ENCODE assay signal across 27 cellular contexts in the genomic region with DNA sequence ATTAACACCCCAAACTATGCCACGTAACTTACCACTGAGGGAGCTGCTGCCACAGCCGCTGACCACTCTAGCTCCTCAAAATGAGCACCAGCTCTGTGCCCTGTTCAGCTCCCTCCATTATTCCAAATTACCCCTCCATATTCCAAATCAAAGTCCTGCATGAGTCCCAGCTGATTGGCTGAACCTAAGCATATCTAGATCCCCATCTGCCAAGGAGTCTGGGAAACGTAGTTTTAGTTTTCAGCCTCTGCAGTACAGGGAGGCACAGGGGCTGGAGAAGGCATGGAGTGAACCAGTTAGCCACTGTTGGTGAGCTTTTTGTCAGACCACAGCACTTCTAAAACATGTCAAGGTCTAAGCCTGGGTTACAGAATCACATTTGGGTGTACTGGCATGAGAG. TPM values are rescaled to one million over a fixed set of nuclear protein-coding genes. Genes with fewer than 3 reads are reported as not detected.
"Had no signal": no experiment of that assay in that cellular context is flagged by ENCODE, and none has a peak within 500 bp of the region (broad histone marks: within the 10 kb centered on the region; RNA-seq: fewer than 3 reads in every experiment).

No MANE protein-coding gene starts in this region.

- DNase-seq: activated CD4-positive, alpha-beta T cell treated with anti-CD3 and anti-CD28 coated beads for 1 hour; activated CD4-positive, alpha-beta T cell treated with anti-CD3 and anti-CD28 coated beads, Interleukin-2, amount 50 U/mL, for 1 hour; activated CD8-positive, alpha-beta T cell treated with anti-CD3 and anti-CD28 coated beads, Interleukin-2, amount 10 ng/mL, durations not matched to agents 7 days and 5 days; activated gamma-delta T cell treated with Interleukin-2 at 50 U/mL for 16 hours; anterior cingulate cortex; body of pancreas; cortex of kidney; foreskin melanocyte; immature natural killer cell; left lung; naive thymus-derived CD8-positive, alpha-beta T cell; pancreas; right cardiac atrium; stimulated activated CD4-positive, alpha-beta T cell treated with anti-CD3 and anti-CD28 coated beads, Interleukin-12 subunit alpha, Interleukin-12 subunit beta, amount 100 ng/mL, for 4 hours; stimulated activated naive CD8-positive, alpha-beta T cell treated with anti-CD3 and anti-CD28 coated beads, Interleukin-15, amount 100 ng/mL, for 72 hours had no signal

- FAIRE-seq: pancreas had no signal

- H3K27ac ChIP-seq: cardiac muscle cell, left lung, suprapubic skin, tibial nerve had no signal

- H3K4me3 Mint-ChIP-seq: activated CD8-positive, alpha-beta T cell treated with anti-CD3 and anti-CD28 coated beads, Interleukin-2, amount 10 ng/mL, durations not matched to agents 7 days and 5 days; activated naive CD4-positive, alpha-beta T cell treated with anti-CD3 and anti-CD28 coated beads, Interleukin-2, amount 50 U/mL, for 24 hours; activated T-helper 1 cell treated with anti-CD3 and anti-CD28 coated beads, Interleukin-12 subunit alpha, Interleukin-12 subunit beta, Interleukin-2, Interleukin-4 antibody, amounts not matched to agents 30 ng/mL and 10 ng/mL and 1 ng/mL, durations not matched to agents 14 hours and 24 hours and 36 hours; immature natural killer cell; naive thymus-derived CD8-positive, alpha-beta T cell; stimulated activated effector memory CD8-positive, alpha-beta T cell treated with anti-CD3 and anti-CD28 coated beads, Interleukin-12 subunit alpha, Interleukin-12 subunit beta, amount 100 ng/mL, for 72 hours; stimulated activated naive CD8-positive, alpha-beta T cell treated with anti-CD3 and anti-CD28 coated beads, Interleukin-15, amount 100 ng/mL, for 72 hours; T-helper 2 cell treated with Interferon-gamma antibody and Interleukin-4, amounts not matched to agents 5 μg/mL and 100 μg/mL, for 36 hours had no signal

- H3K9me3 Mint-ChIP-seq: activated naive CD4-positive, alpha-beta T cell treated with anti-CD3 and anti-CD28 coated beads, Interleukin-2, amount 50 U/mL, for 24 hours; activated T-helper 1 cell treated with anti-CD3 and anti-CD28 coated beads, Interleukin-12 subunit alpha, Interleukin-12 subunit beta, Interleukin-2, Interleukin-4 antibody, amounts not matched to agents 30 ng/mL and 10 ng/mL and 1 ng/mL, durations not matched to agents 14 hours and 24 hours and 36 hours; immature natural killer cell; stimulated activated effector memory CD8-positive, alpha-beta T cell treated with anti-CD3 and anti-CD28 coated beads, Interleukin-12 subunit alpha, Interleukin-12 subunit beta, amount 100 ng/mL, for 72 hours; stimulated activated naive CD8-positive, alpha-beta T cell treated with anti-CD3 and anti-CD28 coated beads, Interleukin-15, amount 100 ng/mL, for 72 hours; T-helper 2 cell treated with Interferon-gamma antibody and Interleukin-4, amounts not matched to agents 5 μg/mL and 100 μg/mL, for 36 hours had no signal

- H3K36me3 ChIP-seq: cardiac muscle cell, left lung, pancreas, suprapubic skin, tibial nerve had no signal

- H3K27me3 ChIP-seq: body of pancreas, cardiac muscle cell, left lung, pancreas, suprapubic skin, tibial nerve had no signal

- H3K9me3 ChIP-seq: body of pancreas, left lung, pancreas, suprapubic skin had no signal

- H3K27ac Mint-ChIP-seq: activated CD8-positive, alpha-beta T cell treated with anti-CD3 and anti-CD28 coated beads, Interleukin-2, amount 10 ng/mL, durations not matched to agents 7 days and 5 days; activated naive CD4-positive, alpha-beta T cell treated with anti-CD3 and anti-CD28 coated beads, Interleukin-2, amount 50 U/mL, for 24 hours; activated T-helper 1 cell treated with anti-CD3 and anti-CD28 coated beads, Interleukin-12 subunit alpha, Interleukin-12 subunit beta, Interleukin-2, Interleukin-4 antibody, amounts not matched to agents 30 ng/mL and 10 ng/mL and 1 ng/mL, durations not matched to agents 14 hours and 24 hours and 36 hours; immature natural killer cell; naive thymus-derived CD8-positive, alpha-beta T cell; stimulated activated effector memory CD8-positive, alpha-beta T cell treated with anti-CD3 and anti-CD28 coated beads, Interleukin-12 subunit alpha, Interleukin-12 subunit beta, amount 100 ng/mL, for 72 hours; stimulated activated naive CD8-positive, alpha-beta T cell treated with anti-CD3 and anti-CD28 coated beads, Interleukin-15, amount 100 ng/mL, for 72 hours; T-helper 2 cell treated with Interferon-gamma antibody and Interleukin-4, amounts not matched to agents 5 μg/mL and 100 μg/mL, for 36 hours had no signal

- H3K36me3 Mint-ChIP-seq: naive thymus-derived CD8-positive, alpha-beta T cell had no signal

- H3K4me3 ChIP-seq: body of pancreas, cardiac muscle cell, left lung, pancreas, suprapubic skin, tibial nerve had no signal

- H3K27me3 Mint-ChIP-seq: activated naive CD4-positive, alpha-beta T cell treated with anti-CD3 and anti-CD28 coated beads, Interleukin-2, amount 50 U/mL, for 24 hours had no signal

RNA-seq across cellular contexts. Expression of a gene that starts 19.2 kb away (rescaled TPM):
- total RNA-seq: activated CD8-positive, alpha-beta T cell treated with anti-CD3 and anti-CD28 coated beads, Interleukin-2, amount 10 ng/mL, durations not matched to agents 7 days and 5 days; activated T-helper 1 cell treated with anti-CD3 and anti-CD28 coated beads, Interleukin-12 subunit alpha, Interleukin-12 subunit beta, Interleukin-2, Interleukin-4 antibody, amounts not matched to agents 30 ng/mL and 10 ng/mL and 1 ng/mL, durations not matched to agents 14 hours and 24 hours and 36 hours; body of pancreas; cardiac muscle cell; cerebellum; kidney epithelial cell; left lung; lung microvascular endothelial cell; naive thymus-derived CD8-positive, alpha-beta T cell; pulmonary artery endothelial cell; right cardiac atrium; suprapubic skin; tibial nerve; urinary bladder had no signal
- polyA plus RNA-seq: cardiac muscle cell; immature natural killer cell; naive thymus-derived CD8-positive, alpha-beta T cell; right cardiac atrium; urinary bladder had no signal

RNA-seq across cellular contexts. Expression of a gene that starts 29.9 kb away (rescaled TPM):
- total RNA-seq: activated CD8-positive, alpha-beta T cell treated with anti-CD3 and anti-CD28 coated beads, Interleukin-2, amount 10 ng/mL, durations not matched to agents 7 days and 5 days; activated T-helper 1 cell treated with anti-CD3 and anti-CD28 coated beads, Interleukin-12 subunit alpha, Interleukin-12 subunit beta, Interleukin-2, Interleukin-4 antibody, amounts not matched to agents 30 ng/mL and 10 ng/mL and 1 ng/mL, durations not matched to agents 14 hours and 24 hours and 36 hours; cerebellum; kidney epithelial cell; lung microvascular endothelial cell; naive thymus-derived CD8-positive, alpha-beta T cell; pulmonary artery endothelial cell; suprapubic skin; tibial nerve had no signal
